In the genomic region with DNA sequence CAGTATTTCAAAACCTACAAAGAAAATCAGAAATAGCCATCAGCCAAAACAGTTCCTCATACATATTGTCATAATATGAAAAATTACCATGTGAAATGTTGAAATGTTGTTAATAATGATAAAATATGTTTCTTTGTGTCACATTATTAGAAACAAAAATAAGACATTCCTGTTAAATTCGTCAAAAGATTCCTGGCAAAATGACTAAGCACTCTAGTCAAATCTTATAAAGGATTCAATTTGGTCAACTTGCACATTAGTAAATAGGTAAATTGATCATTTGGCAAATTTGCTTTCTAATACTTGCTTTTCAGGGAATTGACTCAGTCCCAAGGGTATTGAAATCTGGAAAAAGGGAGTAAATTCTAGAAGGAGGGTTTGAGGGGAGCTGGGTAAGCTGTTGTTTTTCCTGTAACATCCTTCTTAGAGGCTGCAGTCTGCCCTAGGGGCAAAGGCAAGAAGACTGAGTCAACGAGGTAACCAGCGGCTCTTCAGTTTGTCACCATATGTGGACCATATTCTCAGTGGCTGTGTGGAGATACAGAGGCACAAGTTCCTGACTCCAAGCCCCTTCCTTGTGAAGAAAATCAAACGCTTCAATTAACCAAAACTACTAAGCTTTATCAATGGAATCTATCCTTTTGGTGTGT, we compare ENCODE assay signal across 29 cellular contexts.
DNase-seq lines count a peak whose midpoint lies in the region; TF ChIP-seq lines count a peak whose summit lies in the region.
"Had no signal": no experiment of that assay in that cellular context is flagged by ENCODE, and none has a peak within 500 bp of the region (broad histone marks: within the 10 kb centered on the region; RNA-seq: fewer than 3 reads in every experiment).

No MANE protein-coding gene starts in this region.

- no peak overlapping the region for H3K23ac ChIP-seq in mesenchymal stem cell (ENCODE audit: low read length in 2 of 2)
- no peak overlapping the region for H3K23ac ChIP-seq in neuronal stem cell (ENCODE audit: low read depth, low read length, poor library complexity)

- peaks cover 18% of the 10 kb centered on the region for H3K4me1 Mint-ChIP-seq in chondrocyte (ENCODE audit: low read depth)
- H3K4me1 Mint-ChIP-seq: activated CD4-positive, alpha-beta memory T cell treated with anti-CD3 and anti-CD28 coated beads, Interleukin-2, amount 10 ng/mL, durations not matched to agents 7 days and 5 days; activated T-helper 17 cell treated with anti-CD3 and anti-CD28 coated beads, Interleukin-2, amount 50 U/mL, for 72 hours; mesothelial cell of epicardium; stimulated activated naive CD8-positive, alpha-beta T cell treated with anti-CD3 and anti-CD28 coated beads, Interleukin-15, amount 100 ng/mL, for 72 hours had no signal

- H3K4ac ChIP-seq in mesenchymal stem cell (ENCODE audit: low read depth in 1 of 2, low read length in 2 of 2) (no peak overlapping the region), neuronal stem cell (ENCODE audit: low read length) (no peak overlapping the region)

- H4K8ac ChIP-seq in mesenchymal stem cell (ENCODE audit: low read length) (no peak overlapping the region), neuronal stem cell (ENCODE audit: low read depth, low read length) (no peak overlapping the region)

- H3K4me2 ChIP-seq in mesenchymal stem cell (ENCODE audit: low read length, poor library complexity, severe bottlenecking), result no peak overlapping the region
- no peak overlapping the region for H3K4me2 ChIP-seq in neuronal stem cell (ENCODE audit: insufficient read depth, low read length, poor library complexity, severe bottlenecking)
- H3K4me2 ChIP-seq: BLaER1, KMS-11, smooth muscle cell had no signal

- no peak overlapping the region for H2BK5ac ChIP-seq in mesenchymal stem cell (ENCODE audit: low read depth, low read length, poor library complexity, severe bottlenecking)
- H2BK5ac ChIP-seq in neuronal stem cell (ENCODE audit: low read length), result no peak overlapping the region

- no peaks in the 10 kb centered on the region for H3K27me3 Mint-ChIP-seq in chondrocyte (ENCODE audit: low read depth)
- H3K27me3 Mint-ChIP-seq: activated CD4-positive, alpha-beta memory T cell treated with anti-CD3 and anti-CD28 coated beads, Interleukin-2, amount 10 ng/mL, durations not matched to agents 7 days and 5 days; activated T-helper 17 cell treated with anti-CD3 and anti-CD28 coated beads, Interleukin-2, amount 50 U/mL, for 72 hours; naive thymus-derived CD8-positive, alpha-beta T cell; stimulated activated naive CD8-positive, alpha-beta T cell treated with anti-CD3 and anti-CD28 coated beads, Interleukin-15, amount 100 ng/mL, for 72 hours had no signal

- no peak overlapping the region for H3K18ac ChIP-seq in mesenchymal stem cell (ENCODE audit: low read depth in 1 of 2, low read length in 2 of 2)
- H3K18ac ChIP-seq in neuronal stem cell (ENCODE audit: low read length), result no peak overlapping the region

- H4K91ac ChIP-seq in mesenchymal stem cell (ENCODE audit: low read length) (no peak overlapping the region), neuronal stem cell (ENCODE audit: low read depth, low read length, poor library complexity) (no peak overlapping the region)

- H3K4me1 ChIP-seq in mesenchymal stem cell (ENCODE audit: control insufficient read depth, insufficient read depth, low read depth, low read length) (peaks cover 4% of the 10 kb centered on the region), neuronal stem cell (ENCODE audit: control insufficient read depth in 2 of 2, insufficient read depth in 1 of 2, low read depth in 1 of 2, low read length in 2 of 2) (peaks cover 0 to 3% of the 10 kb centered on the region in 2 donors)
- H3K4me1 ChIP-seq: BLaER1, left lung had no signal

- H2BK15ac ChIP-seq in mesenchymal stem cell (ENCODE audit: low read depth, poor library complexity, severe bottlenecking) (no peak overlapping the region), neuronal stem cell (ENCODE audit: low read length) (no peak overlapping the region)

- H3K36me3 ChIP-seq in mesenchymal stem cell (ENCODE audit: control insufficient read depth in 1 of 2, insufficient read depth in 2 of 2, low read depth in 1 of 2, low read length in 2 of 2) (no peaks in the 10 kb centered on the region), neuronal stem cell (replicated peaks in 1 of 2; ENCODE audit: control insufficient read depth in 2 of 2, insufficient read depth in 2 of 2, low read length in 2 of 2) (no peaks in the 10 kb centered on the region)
- H3K36me3 ChIP-seq: BLaER1, left lung, tibial artery had no signal

- H3K4me3 Mint-ChIP-seq in chondrocyte (ENCODE audit: unreplicated experiment), result no peak overlapping the region
- H3K4me3 Mint-ChIP-seq: activated CD4-positive, alpha-beta memory T cell treated with anti-CD3 and anti-CD28 coated beads, Interleukin-2, amount 10 ng/mL, durations not matched to agents 7 days and 5 days; activated T-helper 17 cell treated with anti-CD3 and anti-CD28 coated beads, Interleukin-2, amount 50 U/mL, for 72 hours; mesothelial cell of epicardium; naive thymus-derived CD8-positive, alpha-beta T cell; stimulated activated naive CD8-positive, alpha-beta T cell treated with anti-CD3 and anti-CD28 coated beads, Interleukin-15, amount 100 ng/mL, for 72 hours; T-helper 1 cell treated with Interleukin-12 subunit alpha and Interleukin-12 subunit beta and Interleukin-4 antibody, amounts not matched to agents 30 μg/mL and 1 μg/mL, for 36 hours had no signal

- no peaks in the 10 kb centered on the region for H3K9me3 Mint-ChIP-seq in chondrocyte (ENCODE audit: low read depth)
- H3K9me3 Mint-ChIP-seq: activated CD4-positive, alpha-beta memory T cell treated with anti-CD3 and anti-CD28 coated beads, Interleukin-2, amount 10 ng/mL, durations not matched to agents 7 days and 5 days; activated T-helper 17 cell treated with anti-CD3 and anti-CD28 coated beads, Interleukin-2, amount 50 U/mL, for 72 hours; mesothelial cell of epicardium; naive thymus-derived CD8-positive, alpha-beta T cell; stimulated activated naive CD8-positive, alpha-beta T cell treated with anti-CD3 and anti-CD28 coated beads, Interleukin-15, amount 100 ng/mL, for 72 hours; T-helper 1 cell treated with Interleukin-12 subunit alpha and Interleukin-12 subunit beta and Interleukin-4 antibody, amounts not matched to agents 30 μg/mL and 1 μg/mL, for 36 hours had no signal

- H2AFZ ChIP-seq in mesenchymal stem cell (ENCODE audit: low read depth, low read length) (no peak overlapping the region), neuronal stem cell (ENCODE audit: low read length) (no peak overlapping the region)

- H3K9ac ChIP-seq in mesenchymal stem cell (ENCODE audit: low read length) (no peak overlapping the region), neuronal stem cell (ENCODE audit: low read depth, low read length, poor library complexity) (no peak overlapping the region)
- H3K9ac ChIP-seq: BLaER1, KMS-11 had no signal

- no peak overlapping the region for H2BK12ac ChIP-seq in mesenchymal stem cell (ENCODE audit: low read length in 2 of 2)
- no peak overlapping the region for H2BK12ac ChIP-seq in neuronal stem cell (ENCODE audit: low read length)

- H3K9me3 ChIP-seq in mesenchymal stem cell (ENCODE audit: control insufficient read depth, low read length), result no peaks in the 10 kb centered on the region
- H3K9me3 ChIP-seq in neuronal stem cell (replicated peaks in 1 of 2; ENCODE audit: control insufficient read depth in 2 of 2, insufficient read depth in 1 of 2, low read depth in 1 of 2, low read length in 2 of 2), result no peaks in the 10 kb centered on the region
- H3K9me3 ChIP-seq: BLaER1, left lung, tibial artery had no signal

- DNase-seq in Daoy (ENCODE audit: low read depth), result peak; percentile 5
- peak; percentile 2 for DNase-seq in HFF-Myc (ENCODE audit: extremely low read depth, low read depth)
- no peak for DNase-seq in chondrocyte (ENCODE audit: low spot score)
- DNase-seq in mesenchymal stem cell, result no peak
- no peak for DNase-seq in H4 (ENCODE audit: low spot score)
- DNase-seq in neuronal stem cell (ENCODE audit: low spot score), result no peak
- DNase-seq in SKM-1 treated with dmso at 0.1 percent for 144 hours (lab: John Stamatoyannopoulos, UW; ENCODE audit: unreplicated experiment), result no peak
- DNase-seq in NCI-H146 (lab: John Stamatoyannopoulos, UW), result no peak
- DNase-seq: activated CD4-positive, alpha-beta memory T cell treated with anti-CD3 and anti-CD28 coated beads, Interleukin-2, amount 10 ng/mL, durations not matched to agents 7 days and 5 days; activated naive CD4-positive, alpha-beta T cell treated with anti-CD3 and anti-CD28 coated beads, Interleukin-2, amount 50 U/mL, for 16 hours; COR-L47; cortex of kidney; DMS79; left lung; naive thymus-derived CD8-positive, alpha-beta T cell; NCI-H1417 treated with DMSO at 0.1 percent for 48 hours; NCI-H2107; NCI-H82; stimulated activated CD4-positive, alpha-beta T cell treated with anti-CD3 and anti-CD28 coated beads, Interleukin-1b, Interleukin-23, amount 100 ng/mL, for 48 hours; stimulated activated CD8-positive, alpha-beta memory T cell treated with anti-CD3 and anti-CD28 coated beads, Interleukin-4, amount 100 ng/mL, for 48 hours; stimulated activated naive CD8-positive, alpha-beta T cell treated with anti-CD3 and anti-CD28 coated beads, Interleukin-15, amount 100 ng/mL, for 72 hours; tibial artery had no signal

- 94% methylated on average over 3 of the region's 4 CpGs for WGBS in mesenchymal stem cell
- no CpG with 5 or more reads among the region's 4 CpGs for WGBS in neuronal stem cell (ENCODE audit: extremely low coverage in 2 of 2, insufficient read length in 2 of 2, insufficient replicate concordance in 1 of 2), 2 donors

- no peak overlapping the region for H3K27ac ChIP-seq in mesenchymal stem cell (ENCODE audit: low read length, poor library complexity, severe bottlenecking)
- no peak overlapping the region for H3K27ac ChIP-seq in neuronal stem cell (replicated peaks; ENCODE audit: low read length)
- H3K27ac ChIP-seq: BLaER1, KMS-11, left lung, RWPE1 had no signal

- H2AK5ac ChIP-seq in mesenchymal stem cell (ENCODE audit: low read length, severe bottlenecking) (peak overlapping the region; percentile 39), neuronal stem cell (ENCODE audit: low read depth, low read length) (no peak overlapping the region)

- H3K27me3 ChIP-seq in mesenchymal stem cell (ENCODE audit: control insufficient read depth in 1 of 2, insufficient read depth in 1 of 2, low read length in 2 of 2) (peaks cover 0 to 8% of the 10 kb centered on the region in 2 experiments), neuronal stem cell (ENCODE audit: control insufficient read depth in 3 of 3, insufficient read depth in 3 of 3, low read depth in 1 of 3, low read length in 3 of 3) (peaks cover 0 to 6% (median 0%) of the 10 kb centered on the region in 3 experiments)
- H3K27me3 ChIP-seq: BLaER1, left lung, tibial artery had no signal

- H3K79me1 ChIP-seq in mesenchymal stem cell (replicated peaks; ENCODE audit: low read length, poor library complexity, severe bottlenecking) (no peaks in the 10 kb centered on the region), neuronal stem cell (ENCODE audit: low read depth, low read length) (no peaks in the 10 kb centered on the region)

- H3K4me3 ChIP-seq in HFF-Myc (replicated peaks; ENCODE audit: low read depth, low read length) (no peak overlapping the region), mesenchymal stem cell (ENCODE audit: insufficient read depth in 1 of 2, low read depth in 1 of 2, low read length in 2 of 2) (no peak overlapping the region), neuronal stem cell (ENCODE audit: low read length in 2 of 2) (no peak overlapping the region)
- H3K4me3 ChIP-seq: BLaER1, left lung, smooth muscle cell, tibial artery had no signal

- H3K27ac Mint-ChIP-seq in chondrocyte (ENCODE audit: unreplicated experiment), result peak overlapping the region; percentile 45
- H3K27ac Mint-ChIP-seq: activated CD4-positive, alpha-beta memory T cell treated with anti-CD3 and anti-CD28 coated beads, Interleukin-2, amount 10 ng/mL, durations not matched to agents 7 days and 5 days; activated T-helper 17 cell treated with anti-CD3 and anti-CD28 coated beads, Interleukin-2, amount 50 U/mL, for 72 hours; mesothelial cell of epicardium; naive thymus-derived CD8-positive, alpha-beta T cell; stimulated activated naive CD8-positive, alpha-beta T cell treated with anti-CD3 and anti-CD28 coated beads, Interleukin-15, amount 100 ng/mL, for 72 hours; T-helper 1 cell treated with Interleukin-12 subunit alpha and Interleukin-12 subunit beta and Interleukin-4 antibody, amounts not matched to agents 30 μg/mL and 1 μg/mL, for 36 hours had no signal

- H3K36me3 Mint-ChIP-seq in chondrocyte (ENCODE audit: low read depth), result peaks cover 1% of the 10 kb centered on the region
- H3K36me3 Mint-ChIP-seq: mesothelial cell of epicardium had no signal

- H2BK120ac ChIP-seq in mesenchymal stem cell (ENCODE audit: low read depth, low read length) (no peak overlapping the region), neuronal stem cell (ENCODE audit: low read depth, low read length) (no peak overlapping the region)

- TF ChIP-seq CTCF in HFF-Myc (IDR thresholded peaks at IDR 0.05; ENCODE audit: low read depth, low read length, missing control alignments), result no peak
- TF ChIP-seq CTCF in chondrocyte (IDR thresholded peaks at IDR 0.05), result no peak

- H3K14ac ChIP-seq in mesenchymal stem cell (ENCODE audit: low read length in 2 of 2) (no peak overlapping the region), neuronal stem cell (ENCODE audit: low read length) (no peak overlapping the region)

Comparison
In these comparisons a context has a peak if more than half of its experiments do, and no peak if none do; other contexts are left out.
1. DNase-seq: peak in Daoy (single experiment) and HFF-Myc (single experiment); none in chondrocyte (single experiment), mesenchymal stem cell (single experiment), H4 (single experiment), neuronal stem cell (single experiment), SKM-1 treated with dmso at 0.1 percent for 144 hours (single experiment) and NCI-H146 (single experiment).